8 cellular contexts compared by ENCODE assay signal in genomic region chr18:75207298-75208054, GRCh38. TPM values are rescaled to one million over a fixed set of nuclear protein-coding genes. Genes with fewer than 3 reads are reported as not detected.
DNase-seq lines count a peak whose midpoint lies in the region; ATAC-seq and TF ChIP-seq lines count a peak whose summit lies in the region.

No MANE protein-coding gene starts in this region.

- intact Hi-C loops in activated CD4-positive, alpha-beta memory T cell treated with anti-CD3 and anti-CD28 coated beads for 36 hours (cut with micrococcal nuclease) = loop anchor here (2.0 to 5.0 kb wide), 2 partner anchors 310 to 709 kb away; no protein-coding TSS in a partner anchor

- POLR2A ChIA-PET in activated CD4-positive, alpha-beta memory T cell treated with anti-CD3 and anti-CD28 coated beads for 36 hours (lab: Charles Lee) = interaction anchor here (0.7 to 0.8 kb wide), 2 partner anchors 9 to 39 kb away, joined by 5 read pairs; no protein-coding TSS in a partner anchor

- peak; percentile 65 for DNase-seq in ELR (ENCODE audit: low read depth)
- DNase-seq in activated CD4-positive, alpha-beta memory T cell treated with anti-CD3 and anti-CD28 coated beads for 36 hours = no peak
- DNase-seq in skeletal muscle cell (ENCODE audit: low read depth) = no peak
- no peak for DNase-seq in HPDE6-E6E7 (ENCODE audit: extremely low spot score)

- peaks cover 0 to 63% (median 15%) of the 10 kb centered on the region in 3 donors for H3K4me1 ChIP-seq in gastroesophageal sphincter

- H3K9me3 Mint-ChIP-seq in activated CD4-positive, alpha-beta memory T cell treated with anti-CD3 and anti-CD28 coated beads for 36 hours = no peaks in the 10 kb centered on the region

- TF ChIP-seq EP300 in gastroesophageal sphincter (IDR thresholded peaks at IDR 0.05) = no peak

- H3K27me3 Mint-ChIP-seq in activated CD4-positive, alpha-beta memory T cell treated with anti-CD3 and anti-CD28 coated beads for 36 hours = no peaks in the 10 kb centered on the region

- peaks cover 11% of the 10 kb centered on the region for H3K36me3 Mint-ChIP-seq in activated CD4-positive, alpha-beta memory T cell treated with anti-CD3 and anti-CD28 coated beads for 36 hours

- H3K27ac Mint-ChIP-seq in activated CD4-positive, alpha-beta memory T cell treated with anti-CD3 and anti-CD28 coated beads for 36 hours = peak overlapping the region; percentile 93

- peak overlapping the region; percentile 93 to 100 (median 97) for H3K27ac ChIP-seq in gastroesophageal sphincter

- peak overlapping the region; percentile 99 for H3K4me3 Mint-ChIP-seq in activated CD4-positive, alpha-beta memory T cell treated with anti-CD3 and anti-CD28 coated beads for 36 hours

- no peak for TF ChIP-seq POLR2A in gastroesophageal sphincter (IDR thresholded peaks at IDR 0.05)

- no peaks in the 10 kb centered on the region for H3K27me3 ChIP-seq in gastroesophageal sphincter

- H3K4me1 Mint-ChIP-seq in activated CD4-positive, alpha-beta memory T cell treated with anti-CD3 and anti-CD28 coated beads for 36 hours (ENCODE audit: low read depth) = peaks cover 43% of the 10 kb centered on the region

- no peak for TF ChIP-seq CTCF in gastroesophageal sphincter (IDR thresholded peaks at IDR 0.05)

- peak overlapping the region; percentile 77 to 91 for H3K4me3 ChIP-seq in gastroesophageal sphincter
- peak overlapping the region; percentile 83 for H3K4me3 ChIP-seq in skeletal muscle cell (ENCODE audit: low read depth, low read length)

- ATAC-seq in HG02973 (IDR thresholded peaks at IDR 0.05; ENCODE audit: unreplicated experiment) (peak; percentile 14), gastroesophageal sphincter (no peak), GM18909 (IDR thresholded peaks at IDR 0.05; ENCODE audit: poor library complexity, unreplicated experiment) (no peak), HG03442 (IDR thresholded peaks at IDR 0.05; ENCODE audit: unreplicated experiment) (no peak)

- H3K9me3 ChIP-seq in gastroesophageal sphincter = no peaks in the 10 kb centered on the region

- WGBS in gastroesophageal sphincter (ENCODE audit: low coverage in 1 of 2), 2 donors = 15 to 17% methylated on average over 7 to 11 of the region's 18 CpGs

- CTCF ChIA-PET in activated CD4-positive, alpha-beta memory T cell treated with anti-CD3 and anti-CD28 coated beads for 36 hours (lab: Charles Lee) = no interaction called here

- H3K36me3 ChIP-seq in gastroesophageal sphincter = no peaks in the 10 kb centered on the region

RNA-seq across cellular contexts. Expression of gene PTGR3, which starts 1.5 kb away (rescaled TPM):
- total RNA-seq in activated CD4-positive, alpha-beta memory T cell treated with anti-CD3 and anti-CD28 coated beads for 36 hours = 10 to 100 TPM; 29.6 to 30.2 TPM
- total RNA-seq in gastroesophageal sphincter = 10 to 100 TPM; 24.9 to 46.8 (median 29.6) TPM

RNA-seq across cellular contexts. Expression of gene TSHZ1, which starts 3.1 kb away (rescaled TPM):
- total RNA-seq in activated CD4-positive, alpha-beta memory T cell treated with anti-CD3 and anti-CD28 coated beads for 36 hours = 10 to 100 TPM; 12.7 to 13.9 TPM
- 10 to 100 TPM; 22.3 to 41.7 (median 33.8) TPM for total RNA-seq in gastroesophageal sphincter
